In genomic region chr4:40887690-40888089, GRCh38 we compare ENCODE assay signal across 1 cellular context.
TF ChIP-seq lines count a peak whose summit lies in the region.

No MANE protein-coding gene starts in this region.

TF ChIP-seq in K562, 482 proteins besides CTCF, POLR2A, EP300 and RAD21 (continued from another document):
- TF ChIP-seq MEIS2 (IDR thresholded peaks at IDR 0.05; ENCODE audit: partially characterized antibody) (no peak), SMC3 (conservative IDR thresholded peaks at IDR 0.05; ENCODE audit: insufficient read depth, low read depth, low read length) (no peak), CEBPG (CRISPR knock-in tag; IDR thresholded peaks at IDR 0.05) (no peak), CEBPG (tag; conservative IDR thresholded peaks at IDR 0.05 in 1 of 2, IDR thresholded peaks at IDR 0.05 in 1 of 2) (peak in 1 of 2 experiments; percentile 53; a peak in 1 of 4 replicates)
